In genomic region chr11:33700425-33701271, GRCh38 we compare ENCODE assay signal across 8 cellular contexts. TPM values are rescaled to one million over a fixed set of nuclear protein-coding genes. Genes with fewer than 3 reads are reported as not detected.
A peak's percentile ranks its signal among the peaks of the same experiment; 100 is the strongest.
DNase-seq lines count a peak whose midpoint lies in the region; ATAC-seq and TF ChIP-seq lines count a peak whose summit lies in the region.

C11orf91 (minus strand) TSS chr11:33700826; CDS start chr11:33700740, 86 bp downstream.

- no peak for TF ChIP-seq CTCF in KMS-11 (conservative IDR thresholded peaks at IDR 0.05; ENCODE audit: low read depth, low read length)
- no peak for TF ChIP-seq CTCF in Peyer's patch (IDR thresholded peaks at IDR 0.05)
- TF ChIP-seq CTCF in esophagus squamous epithelium (IDR thresholded peaks at IDR 0.05): no peak

- intact Hi-C loops in esophagus squamous epithelium (cut with DNase I): no loop called here

- H3K36me3 ChIP-seq in KMS-11 (ENCODE audit: insufficient read depth): no peaks in the 10 kb centered on the region
- peaks cover 0 to 6% (median 0%) of the 10 kb centered on the region in 3 donors for H3K36me3 ChIP-seq in Peyer's patch
- H3K36me3 ChIP-seq in esophagus squamous epithelium: peaks cover 0 to 14% (median 0%) of the 10 kb centered on the region in 3 donors

- peak; percentile 89 for ATAC-seq in GM21786 (IDR thresholded peaks at IDR 0.05; ENCODE audit: unreplicated experiment)

- peak within 1 kb of the TSS; percentile 14; the same call in 1 of the 2 replicates for H3K27ac ChIP-seq in KMS-11
- peak within 1 kb of the TSS; percentile 56 to 91 (median 69) for H3K27ac ChIP-seq in Peyer's patch
- H3K27ac ChIP-seq in esophagus squamous epithelium: peak within 1 kb of the TSS; percentile 87 to 91 (median 90)

- H3K9me3 ChIP-seq in Peyer's patch: no peaks in the 10 kb centered on the region
- no peaks in the 10 kb centered on the region for H3K9me3 ChIP-seq in esophagus squamous epithelium

- H3K27me3 ChIP-seq in KMS-11 (ENCODE audit: insufficient read depth, low read depth) (no peaks in the 10 kb centered on the region), Peyer's patch (no peaks in the 10 kb centered on the region), esophagus squamous epithelium (no peaks in the 10 kb centered on the region)

- peak within 1 kb of the TSS; percentile 7; the same call in 1 of the 2 replicates for H3K9ac ChIP-seq in KMS-11

- peak in 1 of 2 donors; percentile 48 for TF ChIP-seq POLR2A in Peyer's patch (IDR thresholded peaks at IDR 0.05)
- peak in 2 of 4 donors; percentile 33 to 69 for TF ChIP-seq POLR2A in esophagus squamous epithelium (IDR thresholded peaks at IDR 0.05)

- peak within 1 kb of the TSS; percentile 88 for H3K4me2 ChIP-seq in KMS-11

- 0% methylated on average over 2 to 26 of the region's 78 CpGs for WGBS in esophagus squamous epithelium, 2 donors

- H2AFZ ChIP-seq in KMS-11 (ENCODE audit: low read depth): peak within 1 kb of the TSS; percentile 53; the same call in 1 of the 2 replicates

- H3K79me2 ChIP-seq in KMS-11 (ENCODE audit: insufficient read depth, low read depth): no peaks in the 10 kb centered on the region

- DNase-seq in DMS79 (lab: John Stamatoyannopoulos, UW) (peak; percentile 90), Peyer's patch (peak; percentile 96 to 98 (median 98)), activated T-helper 1 cell treated with Interleukin-2 at 50 U/mL for 16 hours (ENCODE audit: low read depth) (peak; percentile 86), esophagus squamous epithelium (lab: John Stamatoyannopoulos, UW) (peak; percentile 90), myocyte (ENCODE audit: low read depth) (peak; percentile 96)
- peak; percentile 91 for DNase-seq in stimulated activated CD8-positive, alpha-beta memory T cell treated with anti-CD3 and anti-CD28 coated beads, Interleukin-7, amount 100 ng/mL, for 24 hours (ENCODE audit: low read depth)

- H3K4me1 ChIP-seq in KMS-11 (ENCODE audit: low read depth, poor library complexity, severe bottlenecking) (peaks cover 23% of the 10 kb centered on the region), Peyer's patch (peaks cover 6 to 28% (median 18%) of the 10 kb centered on the region in 4 donors), esophagus squamous epithelium (peaks cover 39 to 91% (median 47%) of the 10 kb centered on the region in 3 donors)

- H4K20me1 ChIP-seq in KMS-11 (ENCODE audit: insufficient read depth): no peaks in the 10 kb centered on the region

- no peak within 1 kb of the TSS for H3K4me3 ChIP-seq in KMS-11 (IDR thresholded peaks at IDR 0.05; ENCODE audit: insufficient read depth, low read depth, low read length)
- H3K4me3 ChIP-seq in Peyer's patch: peak within 1 kb of the TSS; percentile 58 to 77 (median 66)
- peak within 1 kb of the TSS; percentile 48 to 67 (median 52) for H3K4me3 ChIP-seq in esophagus squamous epithelium

RNA-seq across cellular contexts. Expression of gene C11orf91, which starts in this region (rescaled TPM):
- not detected for total RNA-seq in Peyer's patch
- total RNA-seq in esophagus squamous epithelium: not detected
- total RNA-seq in myocyte: not detected in 2 replicates
- 0.11 TPM for polyA plus RNA-seq in myocyte (2012)

Comparison
In these comparisons a context has a peak if more than half of its experiments do, and no peak if none do; other contexts are left out.
1. Peak in DNase-seq, H3K4me3 ChIP-seq and H3K27ac ChIP-seq in Peyer's patch; RNA of the gene not detected or under 1 TPM.
2. Peak in DNase-seq, H3K4me3 ChIP-seq and H3K27ac ChIP-seq in esophagus squamous epithelium; RNA of the gene not detected or under 1 TPM.
3. Peak in DNase-seq in myocyte; RNA of the gene not detected or under 1 TPM.
4. H3K27ac ChIP-seq: peak in every context shown above with its lines; median percentile 90 in esophagus squamous epithelium; 69 in Peyer's patch; 14 in KMS-11.